Comparison of ENCODE assay signal across 1 cellular context in the genomic region with DNA sequence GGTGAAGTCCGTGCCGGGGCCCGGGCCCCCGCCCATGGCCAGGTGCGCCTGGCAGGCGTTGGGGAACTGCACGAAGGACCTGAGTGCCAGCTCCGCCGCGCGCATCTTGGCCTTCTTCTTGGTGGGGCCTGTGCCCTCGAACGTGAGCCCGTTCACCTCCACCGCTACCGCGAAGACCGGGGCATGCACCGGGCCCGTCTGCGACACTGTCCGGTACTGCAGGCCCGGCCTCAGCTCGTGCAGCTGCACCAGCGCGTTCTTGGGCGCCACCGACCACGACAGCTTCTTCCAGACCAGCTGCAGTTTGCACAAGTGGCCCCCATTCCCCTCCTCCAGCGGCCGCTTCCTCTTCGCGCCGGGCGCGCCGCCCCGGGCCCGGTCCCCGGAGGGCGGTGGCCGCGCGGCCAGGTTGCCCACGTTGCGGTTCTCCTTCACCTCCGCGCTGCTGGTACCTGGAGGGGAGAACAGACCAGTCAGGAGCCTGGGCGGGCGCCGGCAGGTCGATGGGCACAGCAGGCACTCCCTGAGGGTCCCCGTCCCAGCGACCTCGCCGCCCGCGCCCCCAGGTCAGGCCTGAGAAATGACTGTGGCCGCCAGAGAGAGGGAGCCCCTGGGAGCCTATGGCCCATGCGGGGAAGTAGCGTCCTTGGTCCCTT.
TF ChIP-seq lines count a peak whose summit lies in the region.

No MANE protein-coding gene starts in this region.

TF ChIP-seq in H1, 55 proteins besides CTCF, POLR2A, EP300 and RAD21 (continued from another document):
- TF ChIP-seq GABPA (IDR thresholded peaks at IDR 0.05; ENCODE audit: borderline replicate concordance, insufficient read depth, low read length): 0 out of 2 replicates have a peak, but pooled peaks have one; percentile 13
